In the genomic region with DNA sequence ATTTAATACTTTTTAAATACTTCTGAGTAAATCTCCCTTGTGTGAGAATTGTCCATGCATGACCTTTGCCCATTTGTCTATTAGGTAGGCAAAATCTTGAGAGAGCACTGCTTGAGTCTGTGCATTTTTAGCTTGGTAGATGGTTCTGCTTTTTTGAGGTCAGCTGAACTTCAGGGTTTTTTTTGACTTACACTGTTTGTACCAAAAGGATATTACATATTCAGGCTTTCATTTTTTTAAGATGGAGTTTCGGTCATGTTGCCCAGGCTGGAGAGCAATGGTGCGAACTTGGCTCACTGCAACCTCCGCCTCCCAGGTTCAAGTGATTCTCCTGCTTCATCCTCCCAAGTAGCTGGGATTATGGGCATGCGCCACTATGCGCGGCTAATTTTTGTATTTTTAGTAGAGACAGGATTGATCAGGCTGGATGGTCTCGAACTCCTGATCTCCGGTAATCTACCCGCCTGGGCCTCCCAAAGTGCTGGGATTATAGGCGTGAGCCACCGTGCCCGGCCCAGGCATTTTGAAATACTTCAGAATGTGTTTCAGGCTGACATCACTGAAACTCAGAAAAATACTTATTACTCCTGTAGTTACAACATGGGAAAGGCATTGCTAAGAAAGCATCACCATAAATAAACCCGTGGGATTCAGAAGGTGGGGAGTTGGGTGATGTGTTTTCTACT, we compare ENCODE assay signal across 8 cellular contexts. TPM values are rescaled to one million over a fixed set of nuclear protein-coding genes. Genes with fewer than 3 reads are reported as not detected.
A peak's percentile ranks its signal among the peaks of the same experiment; 100 is the strongest.
DNase-seq lines count a peak whose midpoint lies in the region; ATAC-seq and TF ChIP-seq lines count a peak whose summit lies in the region.

No MANE protein-coding gene starts in this region.

- ATAC-seq in GM18907 (IDR thresholded peaks at IDR 0.05; ENCODE audit: unreplicated experiment) (peak; percentile 80), HG03064 (IDR thresholded peaks at IDR 0.05; ENCODE audit: low read depth, unreplicated experiment) (peak; percentile 58), WTC11 (no peak)

- no peaks in the 10 kb centered on the region for H3K27me3 Mint-ChIP-seq in WTC11 (ENCODE audit: low read depth)

- H3K27ac Mint-ChIP-seq in WTC11 = peak overlapping the region; percentile 72

- no peak for TF ChIP-seq CTCF in AG04449 (IDR thresholded peaks at IDR 0.05; ENCODE audit: insufficient read depth, low read length, missing control alignments)
- no peak for TF ChIP-seq CTCF in WTC11 (IDR thresholded peaks at IDR 0.05)

- H3K9me3 ChIP-seq in subcutaneous abdominal adipose tissue (ENCODE audit: control insufficient read depth in 5 of 5, low read length in 5 of 5) = no peaks in the 10 kb centered on the region

- H3K4me1 ChIP-seq in subcutaneous abdominal adipose tissue (ENCODE audit: control insufficient read depth in 5 of 5, insufficient read depth in 5 of 5, low read length in 5 of 5) = peaks cover 7 to 50% (median 43%) of the 10 kb centered on the region in 5 donors

- H3K9ac ChIP-seq in subcutaneous abdominal adipose tissue (ENCODE audit: low read length in 5 of 5) = no peak overlapping the region

- no peaks in the 10 kb centered on the region for H3K36me3 ChIP-seq in subcutaneous abdominal adipose tissue (ENCODE audit: control insufficient read depth in 5 of 5, insufficient read depth in 5 of 5, low read length in 5 of 5)

- POLR2A ChIA-PET in AG04449 (lab: Yijun Ruan, JAX) (no interaction called here), WTC11 (lab: Charles Lee) (interaction anchor here (1.0 kb wide), 1 partner anchor 11 kb away, joined by 3 read pairs; the partner anchor contains the start of gene RASSF3)

- H3K27me3 ChIP-seq in subcutaneous abdominal adipose tissue (ENCODE audit: control insufficient read depth in 5 of 5, insufficient read depth in 4 of 5, low read length in 5 of 5) = no peaks in the 10 kb centered on the region

- H3K4me1 Mint-ChIP-seq in WTC11 = peaks cover 45% of the 10 kb centered on the region

- H3K4me3 ChIP-seq in AG04449 (ENCODE audit: low read depth, low read length) (no peak overlapping the region), subcutaneous abdominal adipose tissue (ENCODE audit: low read depth in 1 of 5, low read length in 5 of 5) (no peak overlapping the region)

- peak; percentile 74 for DNase-seq in AG04449 (ENCODE audit: low read depth, low spot score)
- DNase-seq in WTC11 (ENCODE audit: low spot score) = no peak
- no peak for DNase-seq in NCI-H2081 treated with DMSO at 0.1 percent for 48 hours (lab: John Stamatoyannopoulos, UW)
- no peak for DNase-seq in NCI-H526 (lab: John Stamatoyannopoulos, UW)
- no peak for DNase-seq in C1 segment of cervical spinal cord (lab: John Stamatoyannopoulos, UW)

- CTCF ChIA-PET in AG04449 (lab: Yijun Ruan, JAX) = interaction anchor here (1.4 kb wide), 1 partner anchor 72 kb away, joined by 5 read pairs; no protein-coding TSS in a partner anchor
- CTCF ChIA-PET in WTC11 (lab: Charles Lee) = interaction anchor here (1.5 kb wide), 1 partner anchor 77 kb away, joined by 3 read pairs; no protein-coding TSS in a partner anchor

- H3K4me3 Mint-ChIP-seq in WTC11 = no peak overlapping the region

- no peaks in the 10 kb centered on the region for H3K36me3 Mint-ChIP-seq in WTC11

- H3K9me3 Mint-ChIP-seq in WTC11 = no peaks in the 10 kb centered on the region

- H3K27ac ChIP-seq in subcutaneous abdominal adipose tissue (ENCODE audit: low read depth, low read length) = peak overlapping the region; percentile 16

TF ChIP-seq in WTC11, 78 proteins besides CTCF, POLR2A, EP300 and RAD21:
- TF ChIP-seq ZNF396 (CRISPR knock-in tag; IDR thresholded peaks at IDR 0.05; ENCODE audit: borderline replicate concordance) = no peak
- TF ChIP-seq ZNF232 (CRISPR knock-in tag; IDR thresholded peaks at IDR 0.05) = no peak
- no peak for TF ChIP-seq TEAD1 (CRISPR knock-in tag; IDR thresholded peaks at IDR 0.05)
- TF ChIP-seq FOXK1 (CRISPR knock-in tag; IDR thresholded peaks at IDR 0.05) = no peak
- TF ChIP-seq, protein P1, sequence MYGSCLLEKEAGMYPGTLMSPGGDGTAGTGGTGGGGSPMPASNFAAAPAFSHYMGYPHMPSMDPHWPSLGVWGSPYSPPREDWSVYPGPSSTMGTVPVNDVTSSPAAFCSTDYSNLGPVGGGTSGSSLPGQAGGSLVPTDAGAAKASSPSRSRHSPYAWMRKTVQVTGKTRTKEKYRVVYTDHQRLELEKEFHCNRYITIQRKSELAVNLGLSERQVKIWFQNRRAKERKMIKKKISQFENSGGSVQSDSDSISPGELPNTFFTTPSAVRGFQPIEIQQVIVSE (CRISPR knock-in tag; IDR thresholded peaks at IDR 0.05; ENCODE audit: borderline replicate concordance) = no peak
- TF ChIP-seq ZSCAN18 (CRISPR knock-in tag; IDR thresholded peaks at IDR 0.05) = no peak
- TF ChIP-seq ZNF263 (CRISPR knock-in tag; IDR thresholded peaks at IDR 0.05; ENCODE audit: low read depth) = no peak
- no peak for TF ChIP-seq TP53 (CRISPR knock-in tag; IDR thresholded peaks at IDR 0.05)
- TF ChIP-seq FOXP4 (CRISPR knock-in tag; IDR thresholded peaks at IDR 0.05) = no peak
- no peak for TF ChIP-seq NR2C2 (CRISPR knock-in tag; IDR thresholded peaks at IDR 0.05)
- no peak for TF ChIP-seq GRHL2 (CRISPR knock-in tag; IDR thresholded peaks at IDR 0.05; ENCODE audit: insufficient replicate concordance, severe bottlenecking)
- no peak for TF ChIP-seq IRF1 (CRISPR knock-in tag; IDR thresholded peaks at IDR 0.05)
- no peak for TF ChIP-seq ZNF281 (CRISPR knock-in tag; IDR thresholded peaks at IDR 0.05)
- no peak for TF ChIP-seq MXD4 (CRISPR knock-in tag; IDR thresholded peaks at IDR 0.05; ENCODE audit: borderline replicate concordance)
- TF ChIP-seq OVOL2 (CRISPR knock-in tag; IDR thresholded peaks at IDR 0.05; ENCODE audit: borderline replicate concordance) = no peak
- no peak for TF ChIP-seq ATF3 (CRISPR knock-in tag; conservative IDR thresholded peaks at IDR 0.05)
- TF ChIP-seq HMGA2 (CRISPR knock-in tag; IDR thresholded peaks at IDR 0.05) = no peak

RNA-seq across cellular contexts. Expression of gene RASSF3, which starts 11.1 kb away (rescaled TPM):
- 45.2 to 54.7 TPM (median 50.2 TPM) in 3 replicates for total RNA-seq in WTC11 (2021)
